In genomic region chr22:47606426-47606825, GRCh38 we compare ENCODE assay signal across 23 cellular contexts.
"Had no signal": no experiment of that assay in that cellular context is flagged by ENCODE, and none has a peak within 500 bp of the region (broad histone marks: within the 10 kb centered on the region; RNA-seq: fewer than 3 reads in every experiment).

No MANE protein-coding gene starts in this region.

- H3K4me3 Mint-ChIP-seq: nephron progenitor cell had no signal

- H3K27me3 ChIP-seq: brain microvascular endothelial cell, neutrophil, ovary, testis, vagina had no signal

- H3K9me3 ChIP-seq: mucosa of descending colon, neutrophil, ovary, prostate gland, testis, vagina had no signal

- DNase-seq: activated CD4-positive, alpha-beta T cell treated with anti-CD3 and anti-CD28 coated beads for 48 hours; activated CD4-positive, alpha-beta T cell treated with anti-CD3 and anti-CD28 coated beads, Interleukin-2, amount 50 U/mL, for 48 hours; activated CD8-positive, alpha-beta memory T cell treated with anti-CD3 and anti-CD28 coated beads for 24 hours; activated gamma-delta T cell; activated naive CD4-positive, alpha-beta T cell treated with anti-CD3 and anti-CD28 coated beads, Interleukin-2, amount 50 U/mL, for 16 hours; amniotic stem cell; brain microvascular endothelial cell; caudate nucleus; foreskin fibroblast; hippocampal formation; mesendoderm; mucosa of descending colon; nephron progenitor cell; retina; stimulated activated naive CD4-positive, alpha-beta T cell treated with Interleukin-2 at 50 U/mL for 16 hours; trophoblast cell had no signal

- ATAC-seq: esophagus mucosa, mucosa of descending colon had no signal

- H3K4me3 ChIP-seq: lung, mucosa of descending colon, ovary, prostate gland, testis, vagina had no signal

- H3K27ac ChIP-seq: brain microvascular endothelial cell, neutrophil, ovary, prostate gland, testis, vagina had no signal

- H3K4me1 Mint-ChIP-seq: nephron progenitor cell had no signal

- H3K36me3 ChIP-seq: brain microvascular endothelial cell, neutrophil, ovary, prostate gland, vagina had no signal

- H3K27ac Mint-ChIP-seq: nephron progenitor cell had no signal
